In genomic region chr2:45156605-45157004, GRCh38 we compare ENCODE assay signal across 1 cellular context.
TF ChIP-seq lines count a peak whose summit lies in the region.

No MANE protein-coding gene starts in this region.

TF ChIP-seq in GM23338, 12 proteins besides CTCF, POLR2A, EP300 and RAD21 (continued from another document):
- TF ChIP-seq REST (IDR thresholded peaks at IDR 0.05; ENCODE audit: unreplicated experiment) (no peak), JUNB (IDR thresholded peaks at IDR 0.05; ENCODE audit: unreplicated experiment) (no peak), EZH2 (IDR thresholded peaks at IDR 0.05; ENCODE audit: low read depth, unreplicated experiment) (no peak), POLR2AphosphoS5 (IDR thresholded peaks at IDR 0.05; ENCODE audit: low read depth) (no peak), EZH2phosphoT487 (IDR thresholded peaks at IDR 0.05; ENCODE audit: unreplicated experiment) (no peak), NANOG (IDR thresholded peaks at IDR 0.05; ENCODE audit: borderline replicate concordance) (no peak), CREB1 (CRISPR knock-in tag; IDR thresholded peaks at IDR 0.05; ENCODE audit: low read depth) (no peak)
